In genomic region chr10:25616903-25617592, GRCh38 we compare ENCODE assay signal across 18 cellular contexts.
"Had no signal": no experiment of that assay in that cellular context is flagged by ENCODE, and none has a peak within 500 bp of the region (broad histone marks: within the 10 kb centered on the region; RNA-seq: fewer than 3 reads in every experiment).

No MANE protein-coding gene starts in this region.

- H3K36me3 ChIP-seq: esophagus muscularis mucosa, heart right ventricle, left lung, lower lobe of right lung had no signal

- H3K4me3 Mint-ChIP-seq: mesothelial cell of epicardium had no signal

- H3K27me3 ChIP-seq: dorsolateral prefrontal cortex, esophagus muscularis mucosa, foreskin keratinocyte, heart right ventricle, left lung had no signal

- DNase-seq: dermis blood vessel endothelial cell; dorsolateral prefrontal cortex; effector CD4-positive, alpha-beta T cell; effector memory CD4-positive, alpha-beta T cell; foreskin keratinocyte; glutamatergic neuron; head of caudate nucleus; heart right ventricle; hippocampal formation; left cardiac atrium; left lung; left ventricle myocardium superior; lower lobe of right lung; mesenchymal stem cell; mucosa of descending colon had no signal

- H3K4me1 ChIP-seq: esophagus muscularis mucosa, foreskin keratinocyte, heart right ventricle, left lung, lower lobe of right lung had no signal

- H3K9me3 ChIP-seq: esophagus muscularis mucosa, lower lobe of right lung, mucosa of descending colon had no signal

- H3K4me3 ChIP-seq: coronary artery, dorsolateral prefrontal cortex, esophagus muscularis mucosa, heart right ventricle, left lung, lower lobe of right lung, mucosa of descending colon had no signal

- ATAC-seq: foreskin keratinocyte, heart right ventricle, left lung, left ventricle myocardium superior, lower lobe of right lung, mucosa of descending colon had no signal

- H3K27ac ChIP-seq: coronary artery, dorsolateral prefrontal cortex, esophagus muscularis mucosa, foreskin keratinocyte, heart right ventricle, left lung, lower lobe of right lung had no signal

- H3K27ac Mint-ChIP-seq: mesothelial cell of epicardium had no signal
